9 cellular contexts compared by ENCODE assay signal in genomic region chr19:55206664-55207500, GRCh38. TPM values are rescaled to one million over a fixed set of nuclear protein-coding genes. Genes with fewer than 3 reads are reported as not detected.
DNase-seq lines count a peak whose midpoint lies in the region; ATAC-seq and TF ChIP-seq lines count a peak whose summit lies in the region.
"Had no signal": no experiment of that assay in that cellular context is flagged by ENCODE, and none has a peak within 500 bp of the region (broad histone marks: within the 10 kb centered on the region; RNA-seq: fewer than 3 reads in every experiment).

No MANE protein-coding gene starts in this region.

- H3K36me3 ChIP-seq in esophagus muscularis mucosa (no peaks in the 10 kb centered on the region), subcutaneous abdominal adipose tissue (ENCODE audit: control insufficient read depth in 5 of 5, insufficient read depth in 5 of 5, low read length in 5 of 5) (no peaks in the 10 kb centered on the region)

- TF ChIP-seq CTCF in activated CD8-positive, alpha-beta T cell treated with anti-CD3 and anti-CD28 coated beads for 36 hours (IDR thresholded peaks at IDR 0.05) = no peak
- no peak for TF ChIP-seq CTCF in esophagus muscularis mucosa (IDR thresholded peaks at IDR 0.05)

- H3K9ac ChIP-seq in subcutaneous abdominal adipose tissue (ENCODE audit: low read length in 5 of 5) = no peak overlapping the region

- peaks cover 0 to 42% (median 0%) of the 10 kb centered on the region in 4 donors for H3K27me3 ChIP-seq in esophagus muscularis mucosa
- H3K27me3 ChIP-seq in subcutaneous abdominal adipose tissue (ENCODE audit: control insufficient read depth in 5 of 5, insufficient read depth in 4 of 5, low read length in 5 of 5) = peaks cover 3 to 13% (median 8%) of the 10 kb centered on the region in 5 donors

- H3K4me1 ChIP-seq in esophagus muscularis mucosa (peaks cover 14 to 29% (median 25%) of the 10 kb centered on the region in 4 donors), subcutaneous abdominal adipose tissue (ENCODE audit: control insufficient read depth in 5 of 5, insufficient read depth in 5 of 5, low read length in 5 of 5) (peaks cover 0 to 8% (median 6%) of the 10 kb centered on the region in 5 donors)

- no peak for TF ChIP-seq EP300 in esophagus muscularis mucosa (IDR thresholded peaks at IDR 0.05)

- H3K4me3 ChIP-seq in esophagus muscularis mucosa (peak overlapping the region; percentile 16 to 39 (median 26)), subcutaneous abdominal adipose tissue (ENCODE audit: low read depth in 1 of 5, low read length in 5 of 5) (peak overlapping the region in 3 of 5 donors; percentile 17 to 53 (median 48))

- H3K36me3 Mint-ChIP-seq in activated CD8-positive, alpha-beta T cell treated with anti-CD3 and anti-CD28 coated beads for 36 hours (ENCODE audit: low read depth) = no peaks in the 10 kb centered on the region

- no peak overlapping the region for H3K4me3 Mint-ChIP-seq in activated CD8-positive, alpha-beta T cell treated with anti-CD3 and anti-CD28 coated beads for 36 hours

- peaks cover 0 to under 1% (median 0%) of the 10 kb centered on the region in 4 donors for H3K9me3 ChIP-seq in esophagus muscularis mucosa
- peaks cover 0 to under 1% (median 0%) of the 10 kb centered on the region in 5 donors for H3K9me3 ChIP-seq in subcutaneous abdominal adipose tissue (ENCODE audit: control insufficient read depth in 5 of 5, low read length in 5 of 5)

- H3K27me3 Mint-ChIP-seq in activated CD8-positive, alpha-beta T cell treated with anti-CD3 and anti-CD28 coated beads for 36 hours = peaks cover 29% of the 10 kb centered on the region

- WGBS in esophagus muscularis mucosa = 34% methylated on average over 29 of the region's 29 CpGs

- no peak overlapping the region for H3K27ac Mint-ChIP-seq in activated CD8-positive, alpha-beta T cell treated with anti-CD3 and anti-CD28 coated beads for 36 hours

- peaks cover 3% of the 10 kb centered on the region for H3K4me1 Mint-ChIP-seq in activated CD8-positive, alpha-beta T cell treated with anti-CD3 and anti-CD28 coated beads for 36 hours (ENCODE audit: low read depth)

- H3K27ac ChIP-seq in esophagus muscularis mucosa (replicated peaks in 1 of 4) (no peak overlapping the region), subcutaneous abdominal adipose tissue (ENCODE audit: low read depth, low read length) (no peak overlapping the region)

- intact Hi-C loops in activated CD8-positive, alpha-beta T cell treated with anti-CD3 and anti-CD28 coated beads for 36 hours (cut with micrococcal nuclease) = no loop called here
- intact Hi-C loops in esophagus muscularis mucosa (cut with DNase I) = no loop called here

- CTCF ChIA-PET in activated CD8-positive, alpha-beta T cell treated with anti-CD3 and anti-CD28 coated beads for 36 hours (lab: Charles Lee) = no interaction called here

- POLR2A ChIA-PET in activated CD8-positive, alpha-beta T cell treated with anti-CD3 and anti-CD28 coated beads for 36 hours (lab: Charles Lee) = no interaction called here

- peak; percentile 14 for TF ChIP-seq POLR2A in esophagus muscularis mucosa (IDR thresholded peaks at IDR 0.05; ENCODE audit: low read depth)

- ATAC-seq in activated CD8-positive, alpha-beta T cell treated with anti-CD3 and anti-CD28 coated beads for 36 hours = peak; percentile 99
- no peak for ATAC-seq in GM21447 (IDR thresholded peaks at IDR 0.05; ENCODE audit: unreplicated experiment)

- H3K9me3 Mint-ChIP-seq in activated CD8-positive, alpha-beta T cell treated with anti-CD3 and anti-CD28 coated beads for 36 hours = no peaks in the 10 kb centered on the region

- DNase-seq in GM04503 (ENCODE audit: low read depth) (peak; percentile 54), NCI-H2029 treated with DMSO at 0.1 percent for 48 hours (lab: John Stamatoyannopoulos, UW) (peak; percentile 20), esophagus muscularis mucosa (ENCODE audit: extremely low spot score) (peak; percentile 93), myocyte (ENCODE audit: low read depth) (peak; percentile 83)
- DNase-seq in activated CD8-positive, alpha-beta T cell treated with anti-CD3 and anti-CD28 coated beads for 36 hours = peak; percentile 76
- DNase-seq in effector CD8-positive, alpha-beta T cell (lab: John Stamatoyannopoulos, UW) = no peak

RNA-seq across cellular contexts. Expression of gene PTPRH, which starts 2.4 kb away (rescaled TPM):
- total RNA-seq in activated CD8-positive, alpha-beta T cell treated with anti-CD3 and anti-CD28 coated beads for 36 hours = not detected
- total RNA-seq in esophagus muscularis mucosa = 1 to 10 TPM in 2 of 4 donors, under 1 TPM in 2; 0.42 to 2.7 (median 1.4) TPM
- total RNA-seq in myocyte = 0.05 and 0.31 TPM in 2 replicates
- polyA plus RNA-seq in myocyte (2012) = 0.42 TPM
- total RNA-seq: T-helper 2 cell treated with Interferon-gamma antibody and Interleukin-4, amounts not matched to agents 100 ng/mL and 5 ng/mL, for 36 hours had no signal

RNA-seq across cellular contexts. Expression of gene TMEM86B, which starts 21.7 kb away (rescaled TPM):
- total RNA-seq in activated CD8-positive, alpha-beta T cell treated with anti-CD3 and anti-CD28 coated beads for 36 hours = 1 to 10 TPM; 5.8 to 6.2 TPM
- total RNA-seq in esophagus muscularis mucosa (1 to 10 TPM; 1.7 to 2.8 (median 2.4) TPM), myocyte (0.73 and 0.83 TPM in 2 replicates)
- polyA plus RNA-seq in myocyte (2012) = 1.4 TPM

RNA-seq across cellular contexts. Expression of gene SYT5, which starts 26.8 kb away (rescaled TPM):
- total RNA-seq in activated CD8-positive, alpha-beta T cell treated with anti-CD3 and anti-CD28 coated beads for 36 hours = not detected
- 1 to 10 TPM in 2 of 4 donors, under 1 TPM in 1, not detected in 1; 0.80 to 2.1 (median 1.7) TPM for total RNA-seq in esophagus muscularis mucosa
- 1.4 TPM in 1 of 2 replicates, not detected in the other for total RNA-seq in myocyte
- 0.19 TPM for polyA plus RNA-seq in myocyte (2012)
- total RNA-seq: T-helper 2 cell treated with Interferon-gamma antibody and Interleukin-4, amounts not matched to agents 100 ng/mL and 5 ng/mL, for 36 hours had no signal

RNA-seq across cellular contexts. Expression of gene DNAAF3, which starts 40.5 kb away (rescaled TPM):
- total RNA-seq in activated CD8-positive, alpha-beta T cell treated with anti-CD3 and anti-CD28 coated beads for 36 hours = not detected
- total RNA-seq in esophagus muscularis mucosa = under 1 TPM in 1 of 4 donors, not detected in 3; 0.83 TPM
- total RNA-seq in myocyte = 0.94 and 1.4 TPM in 2 replicates
- 2.0 TPM for polyA plus RNA-seq in myocyte (2012)

RNA-seq across cellular contexts. Expression of gene TNNI3, which starts 49.4 kb away (rescaled TPM):
- not detected for total RNA-seq in activated CD8-positive, alpha-beta T cell treated with anti-CD3 and anti-CD28 coated beads for 36 hours
- total RNA-seq in esophagus muscularis mucosa = not detected
- 1.5 and 1.7 TPM in 2 replicates for total RNA-seq in myocyte
- 0.88 TPM for polyA plus RNA-seq in myocyte (2012)
- total RNA-seq: T-helper 2 cell treated with Interferon-gamma antibody and Interleukin-4, amounts not matched to agents 100 ng/mL and 5 ng/mL, for 36 hours had no signal
